ENCODE assay signal across 18 cellular contexts in genomic region chr12:67284561-67284960, GRCh38.
"Had no signal": no experiment of that assay in that cellular context is flagged by ENCODE, and none has a peak within 500 bp of the region (broad histone marks: within the 10 kb centered on the region; RNA-seq: fewer than 3 reads in every experiment).

No MANE protein-coding gene starts in this region.

- H3K27me3 Mint-ChIP-seq: activated CD4-positive, alpha-beta memory T cell treated with anti-CD3 and anti-CD28 coated beads for 36 hours; central memory CD8-positive, alpha-beta T cell; natural killer cell treated with Interleukin-12 subunit alpha and Interleukin-12 subunit beta and Interleukin-15 and Interleukin-18, amount 100 ng/mL, for 72 hours; stimulated activated memory B cell treated with anti-CD40 and anti-IgM and Interleukin-4, amounts not matched to agents 10 μg/mL and 1 μg/mL and 100 μg/mL, for 72 hours had no signal

- FAIRE-seq: endometrium had no signal

- H3K27ac Mint-ChIP-seq: activated CD4-positive, alpha-beta memory T cell treated with anti-CD3 and anti-CD28 coated beads for 36 hours; natural killer cell treated with Interleukin-12 subunit alpha and Interleukin-12 subunit beta and Interleukin-15 and Interleukin-18, amount 100 ng/mL, for 72 hours; stimulated activated memory B cell treated with anti-CD40 and anti-IgM and Interleukin-4, amounts not matched to agents 10 μg/mL and 1 μg/mL and 100 μg/mL, for 72 hours had no signal

- DNase-seq: activated CD4-positive, alpha-beta memory T cell treated with anti-CD3 and anti-CD28 coated beads for 36 hours; activated gamma-delta T cell treated with Interleukin-2 at 50 U/mL for 16 hours; activated T-cell treated with anti-CD3 and anti-CD28 coated beads, Interleukin-2, amount 50 U/mL, for 1 hour; aorta; erythroblast; foreskin melanocyte; glutamatergic neuron; hippocampal formation; left cardiac atrium; mesendoderm; stimulated activated CD4-positive, alpha-beta T cell treated with anti-CD3 and anti-CD28 coated beads, Interleukin-4, amount 100 ng/mL, for 4 hours; T-helper 1 cell; WERI-Rb-1 had no signal

- ATAC-seq: left cardiac atrium; natural killer cell treated with Interleukin-12 subunit alpha and Interleukin-12 subunit beta and Interleukin-15 and Interleukin-18, amount 100 ng/mL, for 72 hours; sciatic nerve; stimulated activated memory B cell treated with anti-CD40 and anti-IgM and Interleukin-4, amounts not matched to agents 10 μg/mL and 1 μg/mL and 100 μg/mL, for 72 hours had no signal

- H3K9me3 Mint-ChIP-seq: activated CD4-positive, alpha-beta memory T cell treated with anti-CD3 and anti-CD28 coated beads for 36 hours; central memory CD8-positive, alpha-beta T cell; natural killer cell treated with Interleukin-12 subunit alpha and Interleukin-12 subunit beta and Interleukin-15 and Interleukin-18, amount 100 ng/mL, for 72 hours; stimulated activated memory B cell treated with anti-CD40 and anti-IgM and Interleukin-4, amounts not matched to agents 10 μg/mL and 1 μg/mL and 100 μg/mL, for 72 hours had no signal

- H3K4me3 Mint-ChIP-seq: activated CD4-positive, alpha-beta memory T cell treated with anti-CD3 and anti-CD28 coated beads for 36 hours; central memory CD8-positive, alpha-beta T cell; natural killer cell treated with Interleukin-12 subunit alpha and Interleukin-12 subunit beta and Interleukin-15 and Interleukin-18, amount 100 ng/mL, for 72 hours; stimulated activated memory B cell treated with anti-CD40 and anti-IgM and Interleukin-4, amounts not matched to agents 10 μg/mL and 1 μg/mL and 100 μg/mL, for 72 hours had no signal
